ENCODE assay signal across 26 cellular contexts in the genomic region with DNA sequence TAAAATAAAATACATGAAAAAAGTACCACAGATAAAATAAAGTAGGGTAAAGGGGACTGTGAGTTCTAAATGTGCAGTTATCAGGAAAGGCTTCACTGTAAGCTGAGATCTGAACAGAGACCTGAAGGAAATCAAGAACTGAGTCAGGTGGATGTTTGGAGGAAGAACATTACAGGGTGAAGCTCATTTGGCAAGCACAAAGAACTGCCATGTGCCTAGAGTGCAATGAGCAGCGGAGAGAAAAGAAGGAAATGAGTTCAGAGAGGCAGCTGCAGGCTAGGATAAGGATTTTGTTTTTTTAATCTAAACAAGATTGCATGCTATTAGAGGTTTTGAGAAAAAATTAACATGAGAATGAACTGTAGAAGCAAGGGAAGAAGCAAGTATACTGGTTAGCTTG.
"Had no signal": no experiment of that assay in that cellular context is flagged by ENCODE, and none has a peak within 500 bp of the region (broad histone marks: within the 10 kb centered on the region; RNA-seq: fewer than 3 reads in every experiment).

No MANE protein-coding gene starts in this region.

- H3K9ac ChIP-seq: SK-N-SH had no signal

- H3K27me3 ChIP-seq: breast epithelium, MG63, Peyer's patch, SJCRH30 had no signal

- H3K9me3 ChIP-seq: breast epithelium, MG63, Peyer's patch, SJCRH30, SK-N-SH had no signal

- ATAC-seq: activated CD8-positive, alpha-beta T cell treated with anti-CD3 and anti-CD28 coated beads, Interleukin-2, amount 10 ng/mL, durations not matched to agents 7 days and 5 days had no signal

- H3K4me2 ChIP-seq: SK-N-SH had no signal

- H3K4me3 ChIP-seq: breast epithelium, MG63, Peyer's patch, SJCRH30 had no signal

- H3K36me3 ChIP-seq: breast epithelium, MG63, Peyer's patch, SJCRH30, WERI-Rb-1 had no signal

- H3K4me1 Mint-ChIP-seq: activated naive CD4-positive, alpha-beta T cell treated with anti-CD3 and anti-CD28 coated beads, Interleukin-2, amount 50 U/mL, for 24 hours had no signal

- H3K27me3 Mint-ChIP-seq: activated naive CD4-positive, alpha-beta T cell treated with anti-CD3 and anti-CD28 coated beads, Interleukin-2, amount 50 U/mL, for 24 hours; activated T-cell treated with anti-CD3 and anti-CD28 coated beads, Interleukin-2, amount 50 U/mL, for 24 hours had no signal

- H3K27ac ChIP-seq: breast epithelium, Peyer's patch, RWPE1, SJCRH30, WERI-Rb-1 had no signal

- H3K4me1 ChIP-seq: breast epithelium, Peyer's patch, SJCRH30 had no signal

- H3K36me3 Mint-ChIP-seq: activated naive CD4-positive, alpha-beta T cell treated with anti-CD3 and anti-CD28 coated beads, Interleukin-2, amount 50 U/mL, for 24 hours had no signal

- H3K27ac Mint-ChIP-seq: activated CD8-positive, alpha-beta T cell treated with anti-CD3 and anti-CD28 coated beads, Interleukin-2, amount 10 ng/mL, durations not matched to agents 7 days and 5 days; activated naive CD4-positive, alpha-beta T cell treated with anti-CD3 and anti-CD28 coated beads, Interleukin-2, amount 50 U/mL, for 24 hours; activated T-cell treated with anti-CD3 and anti-CD28 coated beads, Interleukin-2, amount 50 U/mL, for 24 hours; activated T-helper 1 cell treated with anti-CD3 and anti-CD28 coated beads, Interleukin-12 subunit alpha, Interleukin-12 subunit beta, Interleukin-2, Interleukin-4 antibody, amounts not matched to agents 30 ng/mL and 10 ng/mL and 1 ng/mL, durations not matched to agents 14 hours and 24 hours and 36 hours; T-helper 2 cell treated with Interferon-gamma antibody and Interleukin-4, amounts not matched to agents 5 μg/mL and 100 μg/mL, for 36 hours had no signal

- DNase-seq: activated CD4-positive, alpha-beta T cell treated with anti-CD3 and anti-CD28 coated beads for 4 hours; activated CD8-positive, alpha-beta T cell treated with anti-CD3 and anti-CD28 coated beads, Interleukin-2, amount 10 ng/mL, durations not matched to agents 7 days and 5 days; activated effector memory CD4-positive, alpha-beta T cell treated with Interleukin-2 at 50 U/mL for 16 hours; activated naive CD4-positive, alpha-beta T cell; activated T-cell treated with anti-CD3 and anti-CD28 coated beads, Interleukin-2, amount 50 U/mL, for 24 hours; aorta; caudate nucleus; MG63; MV-4-11; NCI-H1092 treated with DMSO at 0.1 percent for 48 hours; NCI-H1417 treated with DMSO at 0.1 percent for 48 hours; NCI-H1694 treated with DMSO at 0.1 percent for 48 hours; NCI-H2081; NCI-H526; NK-92 treated with Interleukin-12 subunit alpha and Interleukin-12 subunit beta, amount 100 ng/mL, for 24 hours; Peyer's patch; Right ventricle myocardium superior; SJCRH30; SK-N-SH; SW 1271; WERI-Rb-1 had no signal

- H3K9me3 Mint-ChIP-seq: activated naive CD4-positive, alpha-beta T cell treated with anti-CD3 and anti-CD28 coated beads, Interleukin-2, amount 50 U/mL, for 24 hours; activated T-helper 1 cell treated with anti-CD3 and anti-CD28 coated beads, Interleukin-12 subunit alpha, Interleukin-12 subunit beta, Interleukin-2, Interleukin-4 antibody, amounts not matched to agents 30 ng/mL and 10 ng/mL and 1 ng/mL, durations not matched to agents 14 hours and 24 hours and 36 hours; T-helper 2 cell treated with Interferon-gamma antibody and Interleukin-4, amounts not matched to agents 5 μg/mL and 100 μg/mL, for 36 hours had no signal

- H3K9me2 ChIP-seq: SK-N-SH had no signal

- H3K4me3 Mint-ChIP-seq: activated CD8-positive, alpha-beta T cell treated with anti-CD3 and anti-CD28 coated beads, Interleukin-2, amount 10 ng/mL, durations not matched to agents 7 days and 5 days; activated naive CD4-positive, alpha-beta T cell treated with anti-CD3 and anti-CD28 coated beads, Interleukin-2, amount 50 U/mL, for 24 hours; activated T-cell treated with anti-CD3 and anti-CD28 coated beads, Interleukin-2, amount 50 U/mL, for 24 hours; activated T-helper 1 cell treated with anti-CD3 and anti-CD28 coated beads, Interleukin-12 subunit alpha, Interleukin-12 subunit beta, Interleukin-2, Interleukin-4 antibody, amounts not matched to agents 30 ng/mL and 10 ng/mL and 1 ng/mL, durations not matched to agents 14 hours and 24 hours and 36 hours; T-helper 2 cell treated with Interferon-gamma antibody and Interleukin-4, amounts not matched to agents 5 μg/mL and 100 μg/mL, for 36 hours had no signal
